ENCODE assay signal across 8 cellular contexts in the genomic region with DNA sequence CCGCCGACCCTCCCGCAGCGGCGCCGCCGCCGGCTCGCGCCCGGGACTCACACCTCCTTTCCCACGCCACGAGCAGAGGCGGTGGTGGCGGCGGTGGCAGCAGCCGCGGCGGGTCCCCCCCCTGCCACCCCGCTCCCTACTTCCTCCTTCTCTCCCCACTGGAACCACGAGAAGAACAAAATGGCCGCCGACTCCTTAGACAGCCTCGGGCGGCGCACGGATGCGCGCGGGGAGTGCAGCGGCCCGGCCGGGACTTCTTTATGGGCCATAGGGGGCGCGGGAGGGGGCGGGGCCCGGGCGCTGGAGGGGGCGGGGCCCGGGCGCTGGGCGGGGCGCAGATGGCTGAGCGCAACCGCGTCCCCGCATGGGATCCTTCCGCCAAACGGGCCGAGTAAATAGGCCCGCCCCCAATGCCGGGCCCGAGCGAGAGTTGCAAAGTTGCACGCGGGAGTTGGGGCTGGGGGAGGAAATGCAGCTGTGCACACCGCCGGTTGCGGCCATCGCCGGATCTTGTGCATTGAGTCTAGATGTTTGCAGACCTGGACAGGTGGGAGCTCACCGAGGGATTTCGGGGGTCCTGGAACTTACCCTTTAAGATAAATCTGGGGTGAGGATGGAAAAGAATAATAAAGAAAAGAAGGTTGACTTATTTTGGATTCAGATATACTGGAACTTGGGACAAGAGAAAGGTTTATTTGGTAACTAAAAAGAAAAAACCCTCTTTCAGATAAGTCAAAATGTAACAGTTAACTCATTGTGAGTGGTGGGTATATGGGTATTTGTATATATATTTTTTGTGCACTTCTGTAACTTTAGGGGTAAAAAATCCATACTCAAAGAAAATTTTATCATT. TPM values are rescaled to one million over a fixed set of nuclear protein-coding genes. Genes with fewer than 3 reads are reported as not detected.
A peak's percentile ranks its signal among the peaks of the same experiment; 100 is the strongest.
DNase-seq lines count a peak whose midpoint lies in the region; ATAC-seq and TF ChIP-seq lines count a peak whose summit lies in the region.

A gene (minus strand): TSS at position 174 of the 853 bp plus-strand sequence. CDS start 184 bp downstream, outside the sequence.

- TF ChIP-seq EP300 in Ishikawa (IDR thresholded peaks at IDR 0.05; ENCODE audit: borderline replicate concordance): no peak

- H3K36me3 Mint-ChIP-seq in Calu3 (ENCODE audit: insufficient read depth, unreplicated experiment): peaks cover 51% of the 10 kb centered on the region

- H3K4me3 Mint-ChIP-seq in Calu3 (ENCODE audit: low read depth, unreplicated experiment): peak within 1 kb of the TSS; percentile 96

- peak within 1 kb of the TSS; percentile 89 for H3K27ac Mint-ChIP-seq in Calu3 (ENCODE audit: unreplicated experiment)

- DNase-seq in Calu3 (peak; percentile 96), OCI-M2 (lab: John Stamatoyannopoulos, UW; ENCODE audit: unreplicated experiment) (peak; percentile 77), activated T-cell treated with anti-CD3 and anti-CD28 coated beads for 4 hours (peak; percentile 86), epithelial cell of prostate (ENCODE audit: low read depth, low spot score) (peak; percentile 57), mucosa of descending colon (peak; percentile 95 to 96 (median 95))
- DNase-seq in stimulated activated CD8-positive, alpha-beta memory T cell treated with anti-CD3 and anti-CD28 coated beads, Interleukin-4, amount 100 ng/mL, for 1 hour (ENCODE audit: low read depth in 2 of 2, low spot score in 1 of 2): peak; percentile 75 to 86

- TSS peak; percentile 85 for BruUV-seq in Calu3 (replicated peaks; lab: Mats Ljungman, UMichigan)

- no peaks in the 10 kb centered on the region for H3K36me3 ChIP-seq in mucosa of descending colon (ENCODE audit: low read depth)

- H3K4me1 ChIP-seq in mucosa of descending colon (ENCODE audit: low read depth): peaks cover 36% of the 10 kb centered on the region

- peak within 1 kb of the TSS; percentile 53 for H3K27ac ChIP-seq in epithelial cell of prostate

- ATAC-seq in GM21529 (IDR thresholded peaks at IDR 0.05; ENCODE audit: unreplicated experiment): peak; percentile 73
- ATAC-seq in mucosa of descending colon: peak; percentile 94

- no peak for TF ChIP-seq CTCF in Calu3 (IDR thresholded peaks at IDR 0.05; ENCODE audit: unreplicated experiment)
- no peak for TF ChIP-seq CTCF in mucosa of descending colon (IDR thresholded peaks at IDR 0.05)

- no peaks in the 10 kb centered on the region for H3K9me3 Mint-ChIP-seq in Calu3 (ENCODE audit: low read depth, unreplicated experiment)

- intact Hi-C loops in Calu3 (cut with micrococcal nuclease; ENCODE audit: unreplicated experiment) (no loop called here), mucosa of descending colon (cut with DNase I, micrococcal nuclease) (no loop called here)

- no peaks in the 10 kb centered on the region for H3K9me3 ChIP-seq in mucosa of descending colon

- H3K4me3 ChIP-seq in mucosa of descending colon: peak within 1 kb of the TSS; percentile 98

- CTCF ChIA-PET in Calu3 (lab: Charles Lee): interaction anchor here (1.0 to 1.4 kb wide), 2 partner anchors 83 to 84 kb away, joined by 3 to 4 read pairs; no protein-coding TSS in a partner anchor

- peaks cover 50% of the 10 kb centered on the region for H3K4me1 Mint-ChIP-seq in Calu3 (ENCODE audit: low read depth, unreplicated experiment)

- H3K27me3 Mint-ChIP-seq in Calu3 (ENCODE audit: unreplicated experiment): no peaks in the 10 kb centered on the region

- TF ChIP-seq RAD21 in Ishikawa (IDR thresholded peaks at IDR 0.05; ENCODE audit: low read depth): no peak

TF ChIP-seq in Ishikawa, 13 proteins besides CTCF, POLR2A, EP300 and RAD21:
- TF ChIP-seq EGR1 (IDR thresholded peaks at IDR 0.05) (peak; percentile 18; the same call in 1 of the 2 replicates), NFIC (IDR thresholded peaks at IDR 0.05) (no peak), CEBPB (IDR thresholded peaks at IDR 0.05) (no peak), ZBTB7A (IDR thresholded peaks at IDR 0.05; ENCODE audit: low read depth) (peak; percentile 75; the same call in 1 of the 2 replicates), TEAD4 (IDR thresholded peaks at IDR 0.05) (0 out of 2 replicates have a peak, but pooled peaks have one; percentile 31), YY1 (IDR thresholded peaks at IDR 0.05; ENCODE audit: low read depth) (peak; percentile 96), FOXM1 (IDR thresholded peaks at IDR 0.05; ENCODE audit: borderline replicate concordance, low read depth) (0 out of 2 replicates have a peak, but pooled peaks have one; percentile 13), CREB1 (IDR thresholded peaks at IDR 0.05; ENCODE audit: low read depth) (no peak), TAF1 (IDR thresholded peaks at IDR 0.05; ENCODE audit: low read depth) (peak; percentile 95), TCF12 (IDR thresholded peaks at IDR 0.05; ENCODE audit: low read depth) (peak; percentile 38; the same call in 1 of the 2 replicates)
- TF ChIP-seq, protein P1, sequence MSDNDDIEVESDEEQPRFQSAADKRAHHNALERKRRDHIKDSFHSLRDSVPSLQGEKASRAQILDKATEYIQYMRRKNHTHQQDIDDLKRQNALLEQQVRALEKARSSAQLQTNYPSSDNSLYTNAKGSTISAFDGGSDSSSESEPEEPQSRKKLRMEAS (IDR thresholded peaks at IDR 0.05): peak; percentile 80
- TF ChIP-seq, protein P2, sequence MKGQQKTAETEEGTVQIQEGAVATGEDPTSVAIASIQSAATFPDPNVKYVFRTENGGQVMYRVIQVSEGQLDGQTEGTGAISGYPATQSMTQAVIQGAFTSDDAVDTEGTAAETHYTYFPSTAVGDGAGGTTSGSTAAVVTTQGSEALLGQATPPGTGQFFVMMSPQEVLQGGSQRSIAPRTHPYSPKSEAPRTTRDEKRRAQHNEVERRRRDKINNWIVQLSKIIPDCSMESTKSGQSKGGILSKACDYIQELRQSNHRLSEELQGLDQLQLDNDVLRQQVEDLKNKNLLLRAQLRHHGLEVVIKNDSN (IDR thresholded peaks at IDR 0.05): no peak
- TF ChIP-seq, protein P3, sequence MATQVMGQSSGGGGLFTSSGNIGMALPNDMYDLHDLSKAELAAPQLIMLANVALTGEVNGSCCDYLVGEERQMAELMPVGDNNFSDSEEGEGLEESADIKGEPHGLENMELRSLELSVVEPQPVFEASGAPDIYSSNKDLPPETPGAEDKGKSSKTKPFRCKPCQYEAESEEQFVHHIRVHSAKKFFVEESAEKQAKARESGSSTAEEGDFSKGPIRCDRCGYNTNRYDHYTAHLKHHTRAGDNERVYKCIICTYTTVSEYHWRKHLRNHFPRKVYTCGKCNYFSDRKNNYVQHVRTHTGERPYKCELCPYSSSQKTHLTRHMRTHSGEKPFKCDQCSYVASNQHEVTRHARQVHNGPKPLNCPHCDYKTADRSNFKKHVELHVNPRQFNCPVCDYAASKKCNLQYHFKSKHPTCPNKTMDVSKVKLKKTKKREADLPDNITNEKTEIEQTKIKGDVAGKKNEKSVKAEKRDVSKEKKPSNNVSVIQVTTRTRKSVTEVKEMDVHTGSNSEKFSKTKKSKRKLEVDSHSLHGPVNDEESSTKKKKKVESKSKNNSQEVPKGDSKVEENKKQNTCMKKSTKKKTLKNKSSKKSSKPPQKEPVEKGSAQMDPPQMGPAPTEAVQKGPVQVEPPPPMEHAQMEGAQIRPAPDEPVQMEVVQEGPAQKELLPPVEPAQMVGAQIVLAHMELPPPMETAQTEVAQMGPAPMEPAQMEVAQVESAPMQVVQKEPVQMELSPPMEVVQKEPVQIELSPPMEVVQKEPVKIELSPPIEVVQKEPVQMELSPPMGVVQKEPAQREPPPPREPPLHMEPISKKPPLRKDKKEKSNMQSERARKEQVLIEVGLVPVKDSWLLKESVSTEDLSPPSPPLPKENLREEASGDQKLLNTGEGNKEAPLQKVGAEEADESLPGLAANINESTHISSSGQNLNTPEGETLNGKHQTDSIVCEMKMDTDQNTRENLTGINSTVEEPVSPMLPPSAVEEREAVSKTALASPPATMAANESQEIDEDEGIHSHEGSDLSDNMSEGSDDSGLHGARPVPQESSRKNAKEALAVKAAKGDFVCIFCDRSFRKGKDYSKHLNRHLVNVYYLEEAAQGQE (IDR thresholded peaks at IDR 0.05; ENCODE audit: low read depth): no peak

RNA-seq across cellular contexts. Expression of the gene that starts here (rescaled TPM):
- 199 and 213 TPM in 2 replicates for total RNA-seq in Calu3 (2022)
- total RNA-seq in mucosa of descending colon: 100 to 1,000 TPM; 145 to 171 (median 161) TPM

Comparison
In these comparisons a context has a peak if more than half of its experiments do, and no peak if none do; other contexts are left out.
1. Peak in every context shown above with its lines: DNase-seq, ATAC-seq, H3K4me3 ChIP-seq and H3K27ac ChIP-seq.